27 cellular contexts compared by ENCODE assay signal in genomic region chr2:26581266-26581990, GRCh38. TPM values are rescaled to one million over a fixed set of nuclear protein-coding genes. Genes with fewer than 3 reads are reported as not detected.
"Had no signal": no experiment of that assay in that cellular context is flagged by ENCODE, and none has a peak within 500 bp of the region (broad histone marks: within the 10 kb centered on the region; RNA-seq: fewer than 3 reads in every experiment).

No MANE protein-coding gene starts in this region.

- H3K4me3 Mint-ChIP-seq: activated B cell treated with CpG ODN at 0.5 μM for 24 hours; activated naive CD4-positive, alpha-beta T cell treated with anti-CD3 and anti-CD28 coated beads, Interleukin-2, amount 10 ng/mL, durations not matched to agents 7 days and 5 days; activated naive CD8-positive, alpha-beta T cell treated with anti-CD3 and anti-CD28 coated beads, Interleukin-2, amount 50 U/mL, for 24 hours; activated T-helper 17 cell treated with anti-CD3 and anti-CD28 coated beads, Interleukin-2, amount 50 U/mL, for 72 hours; central memory CD8-positive, alpha-beta T cell; naive thymus-derived CD4-positive, alpha-beta T cell; stimulated activated naive CD8-positive, alpha-beta T cell treated with anti-CD3 and anti-CD28 coated beads, Interleukin-15, Interleukin-2, amounts not matched to agents 100 ng/mL and 50 ng/mL, for 24 hours had no signal

- DNase-seq: activated B cell treated with CpG ODN at 0.5 μM for 24 hours; activated CD4-positive, alpha-beta T cell treated with anti-CD3 and anti-CD28 coated beads, Interleukin-2, amount 50 U/mL, for 1 hour; activated naive CD4-positive, alpha-beta T cell treated with anti-CD3 and anti-CD28 coated beads, Interleukin-2, amount 10 ng/mL, durations not matched to agents 7 days and 5 days; activated naive CD8-positive, alpha-beta T cell treated with anti-CD3 and anti-CD28 coated beads, Interleukin-2, amount 50 U/mL, for 24 hours; activated T-cell treated with anti-CD3 and anti-CD28 coated beads for 4 hours; anterior cingulate cortex; brain microvascular endothelial cell; gastrocnemius medialis; mesenchymal stem cell; naive thymus-derived CD4-positive, alpha-beta T cell; stimulated activated CD4-positive, alpha-beta T cell treated with anti-CD3 and anti-CD28 coated beads, Interleukin-15, amount 100 ng/mL, for 24 hours; stimulated activated CD4-positive, alpha-beta T cell treated with anti-CD3 and anti-CD28 coated beads, Interleukin-2, amount 100 ng/mL, for 48 hours had no signal

- H3K9me3 ChIP-seq: gastrocnemius medialis, heart left ventricle, neutrophil, tibial nerve had no signal

- H3K27ac ChIP-seq: brain microvascular endothelial cell, coronary artery, gastrocnemius medialis, heart left ventricle, neutrophil, tibial nerve had no signal

- H3K9me3 Mint-ChIP-seq: activated B cell treated with CpG ODN at 0.5 μM for 24 hours; activated naive CD4-positive, alpha-beta T cell treated with anti-CD3 and anti-CD28 coated beads, Interleukin-2, amount 10 ng/mL, durations not matched to agents 7 days and 5 days; activated naive CD8-positive, alpha-beta T cell treated with anti-CD3 and anti-CD28 coated beads, Interleukin-2, amount 50 U/mL, for 24 hours; activated T-helper 17 cell treated with anti-CD3 and anti-CD28 coated beads, Interleukin-2, amount 50 U/mL, for 72 hours; central memory CD8-positive, alpha-beta T cell; naive thymus-derived CD4-positive, alpha-beta T cell; stimulated activated naive CD8-positive, alpha-beta T cell treated with anti-CD3 and anti-CD28 coated beads, Interleukin-15, Interleukin-2, amounts not matched to agents 100 ng/mL and 50 ng/mL, for 24 hours had no signal

- H3K27ac Mint-ChIP-seq: activated B cell treated with CpG ODN at 0.5 μM for 24 hours; activated naive CD4-positive, alpha-beta T cell treated with anti-CD3 and anti-CD28 coated beads, Interleukin-2, amount 10 ng/mL, durations not matched to agents 7 days and 5 days; activated naive CD8-positive, alpha-beta T cell treated with anti-CD3 and anti-CD28 coated beads, Interleukin-2, amount 50 U/mL, for 24 hours; activated T-helper 17 cell treated with anti-CD3 and anti-CD28 coated beads, Interleukin-2, amount 50 U/mL, for 72 hours; stimulated activated naive CD8-positive, alpha-beta T cell treated with anti-CD3 and anti-CD28 coated beads, Interleukin-15, Interleukin-2, amounts not matched to agents 100 ng/mL and 50 ng/mL, for 24 hours had no signal

- H3K36me3 Mint-ChIP-seq: activated naive CD4-positive, alpha-beta T cell treated with anti-CD3 and anti-CD28 coated beads, Interleukin-2, amount 10 ng/mL, durations not matched to agents 7 days and 5 days; naive thymus-derived CD4-positive, alpha-beta T cell had no signal

- H3K4me3 ChIP-seq: coronary artery, gastrocnemius medialis, heart left ventricle, tibial nerve had no signal

- H3K4me1 Mint-ChIP-seq: activated B cell treated with CpG ODN at 0.5 μM for 24 hours; activated naive CD4-positive, alpha-beta T cell treated with anti-CD3 and anti-CD28 coated beads, Interleukin-2, amount 10 ng/mL, durations not matched to agents 7 days and 5 days; activated naive CD8-positive, alpha-beta T cell treated with anti-CD3 and anti-CD28 coated beads, Interleukin-2, amount 50 U/mL, for 24 hours; activated T-helper 17 cell treated with anti-CD3 and anti-CD28 coated beads, Interleukin-2, amount 50 U/mL, for 72 hours; central memory CD8-positive, alpha-beta T cell had no signal

- H3K4me1 ChIP-seq: gastrocnemius medialis, heart left ventricle, tibial nerve had no signal

- ATAC-seq: activated naive CD8-positive, alpha-beta T cell treated with anti-CD3 and anti-CD28 coated beads, Interleukin-2, amount 50 U/mL, for 24 hours; activated T-helper 17 cell treated with anti-CD3 and anti-CD28 coated beads, Interleukin-2, amount 50 U/mL, for 72 hours; esophagus mucosa; gastrocnemius medialis; heart left ventricle; naive thymus-derived CD4-positive, alpha-beta T cell had no signal

- H3K36me3 ChIP-seq: brain microvascular endothelial cell, gastrocnemius medialis, heart left ventricle, neutrophil, tibial nerve had no signal

RNA-seq across cellular contexts. Expression of gene CIB4, which starts 59.7 kb away (rescaled TPM):
- total RNA-seq: activated B cell treated with CpG ODN at 0.5 μM for 24 hours; activated CD8-positive, alpha-beta memory T cell treated with anti-CD3 and anti-CD28 coated beads for 36 hours; activated T-helper 17 cell treated with anti-CD3 and anti-CD28 coated beads, Interleukin-2, amount 50 U/mL, for 72 hours; esophagus mucosa; gastrocnemius medialis; heart left ventricle; lower leg skin; mucosa of gallbladder; naive thymus-derived CD4-positive, alpha-beta T cell; renal cortical epithelial cell; SK-MEL-5; skeletal muscle tissue; T-helper 2 cell treated with Interferon-gamma antibody and Interleukin-4, amounts not matched to agents 100 ng/mL and 5 ng/mL, for 36 hours; tibial nerve had no signal
- polyA plus RNA-seq: heart left ventricle; naive thymus-derived CD4-positive, alpha-beta T cell had no signal
